ENCODE assay signal across 13 cellular contexts in genomic region chr2:36695746-36696415, GRCh38. TPM values are rescaled to one million over a fixed set of nuclear protein-coding genes. Genes with fewer than 3 reads are reported as not detected.
DNase-seq lines count a peak whose midpoint lies in the region; ATAC-seq and TF ChIP-seq lines count a peak whose summit lies in the region.
"Had no signal": no experiment of that assay in that cellular context is flagged by ENCODE, and none has a peak within 500 bp of the region (broad histone marks: within the 10 kb centered on the region; RNA-seq: fewer than 3 reads in every experiment).

No MANE protein-coding gene starts in this region.

- H3K27me3 Mint-ChIP-seq in HFFc6 (ENCODE audit: insufficient read depth) = no peaks in the 10 kb centered on the region

- H3K4me3 ChIP-seq in brain microvascular endothelial cell (ENCODE audit: low read depth, low read length) = no peak overlapping the region
- H3K4me3 ChIP-seq in lower lobe of right lung = no peak overlapping the region
- H3K4me3 ChIP-seq: upper lobe of right lung had no signal

- no peaks in the 10 kb centered on the region for H3K36me3 Mint-ChIP-seq in HFFc6 (ENCODE audit: low read depth)

- no peaks in the 10 kb centered on the region for H3K4me1 ChIP-seq in lower lobe of right lung
- H3K4me1 ChIP-seq: upper lobe of right lung had no signal

- peak; percentile 73 for DNase-seq in AG09319 (ENCODE audit: extremely low read depth, low read depth)
- DNase-seq in HFFc6 = peak; percentile 71
- peak; percentile 34 for DNase-seq in brain microvascular endothelial cell
- peak; percentile 42 for DNase-seq in iPS-NIHi7 (ENCODE audit: extremely low spot score)
- DNase-seq in lower lobe of right lung = no peak
- DNase-seq in NCI-H1417 (lab: John Stamatoyannopoulos, UW) = no peak
- DNase-seq in occipital lobe (lab: John Stamatoyannopoulos, UW) = no peak
- DNase-seq: activated CD4-positive, alpha-beta T cell treated with anti-CD3 and anti-CD28 coated beads, Interleukin-2, amount 50 U/mL, for 1 hour; GDM1; NCI-H1048; stimulated activated CD4-positive, alpha-beta T cell treated with anti-CD3 and anti-CD28 coated beads, Interleukin-4, amount 100 ng/mL, for 4 hours; upper lobe of right lung had no signal

- no peaks in the 10 kb centered on the region for H3K36me3 ChIP-seq in brain microvascular endothelial cell (replicated peaks)
- H3K36me3 ChIP-seq in lower lobe of right lung = no peaks in the 10 kb centered on the region
- H3K36me3 ChIP-seq: upper lobe of right lung had no signal

- intact Hi-C loops in lower lobe of right lung (cut with DNase I) = no loop called here

- peak overlapping the region; percentile 69 for H3K27ac Mint-ChIP-seq in HFFc6

- in situ Hi-C loops in brain microvascular endothelial cell (cut with HindIII; ENCODE audit: low pct_ligation_motif_present, low sequenced_read_pairs) = no loop called here

- peaks cover 37% of the 10 kb centered on the region for H3K4me1 Mint-ChIP-seq in HFFc6 (ENCODE audit: low read depth)

- no peaks in the 10 kb centered on the region for H3K9me3 ChIP-seq in lower lobe of right lung
- H3K9me3 ChIP-seq: upper lobe of right lung had no signal

- H3K27ac ChIP-seq in brain microvascular endothelial cell (no peak overlapping the region), lower lobe of right lung (no peak overlapping the region)
- H3K27ac ChIP-seq: upper lobe of right lung had no signal

- TF ChIP-seq CTCF in AG09319 (IDR thresholded peaks at IDR 0.05; ENCODE audit: low read depth, low read length) = peak; percentile 83
- peak; percentile 76 for TF ChIP-seq CTCF in HFFc6 (IDR thresholded peaks at IDR 0.05)
- TF ChIP-seq CTCF in brain microvascular endothelial cell (IDR thresholded peaks at IDR 0.05; ENCODE audit: low read depth, low read length, missing control alignments) = peak; percentile 65
- TF ChIP-seq CTCF in lower lobe of right lung (IDR thresholded peaks at IDR 0.05) = no peak

- ATAC-seq in lower lobe of right lung (no peak), HG02870 (IDR thresholded peaks at IDR 0.05; ENCODE audit: unreplicated experiment) (no peak)
- ATAC-seq: upper lobe of right lung had no signal

- peak overlapping the region; percentile 77 for H3K4me3 Mint-ChIP-seq in HFFc6

- no peaks in the 10 kb centered on the region for H3K9me3 Mint-ChIP-seq in HFFc6

- H3K27me3 ChIP-seq in brain microvascular endothelial cell (replicated peaks) = no peaks in the 10 kb centered on the region
- no peaks in the 10 kb centered on the region for H3K27me3 ChIP-seq in lower lobe of right lung (ENCODE audit: low read depth)
- H3K27me3 ChIP-seq: upper lobe of right lung had no signal

RNA-seq across cellular contexts. Expression of gene VIT, which starts 0.6 kb away (rescaled TPM):
- 10 to 100 TPM in 3 of 6 experiments, 1 to 10 TPM in 3; 3.7 to 11.6 (median 9.7) TPM for total RNA-seq in HFFc6 (2021; fragmentation: NEBNext Ultra II Directional; extraction: Animal tissue kit (Norgen Biotek cat#: 25700))
- total RNA-seq in lower lobe of right lung = 4.2 TPM
- total RNA-seq in occipital lobe = not detected

Comparison
In these comparisons a context has a peak if more than half of its experiments do, and no peak if none do; other contexts are left out.
1. DNase-seq: peak in AG09319 (single experiment), HFFc6 (single experiment), brain microvascular endothelial cell (single experiment) and iPS-NIHi7 (single experiment); none in lower lobe of right lung (single experiment), NCI-H1417 (0 of 3) and occipital lobe (single experiment).